In genomic region chr1:108200627-108201106, GRCh38 we compare ENCODE assay signal across 8 cellular contexts. TPM values are rescaled to one million over a fixed set of nuclear protein-coding genes. Genes with fewer than 3 reads are reported as not detected.
DNase-seq lines count a peak whose midpoint lies in the region; ATAC-seq, FAIRE-seq and TF ChIP-seq lines count a peak whose summit lies in the region.

No MANE protein-coding gene starts in this region.

- peaks cover 0 to 7% (median 0%) of the 10 kb centered on the region in 3 donors for H3K36me3 ChIP-seq in Peyer's patch
- H3K36me3 ChIP-seq in osteoblast (ENCODE audit: insufficient read depth, low read length): peaks cover 10% of the 10 kb centered on the region

- H3K4me2 ChIP-seq in osteoblast (ENCODE audit: insufficient read depth, low read length): peak overlapping the region; percentile 96

- peaks cover 11% of the 10 kb centered on the region for H4K20me1 ChIP-seq in osteoblast (ENCODE audit: insufficient read depth, low read length)

- DNase-seq in ACHN (peak; percentile 74), GM13977 (ENCODE audit: low spot score) (peak; percentile 61), HTR-8/SVneo (ENCODE audit: insufficient read length, low spot score) (peak; percentile 41), Peyer's patch (peak; percentile 47 to 70 (median 61)), glomerular visceral epithelial cell (ENCODE audit: extremely low spot score) (peak; percentile 71), osteoblast (ENCODE audit: insufficient read length, low spot score, missing footprints) (peak; percentile 93)
- peak; percentile 13 for DNase-seq in activated naive CD8-positive, alpha-beta T cell treated with anti-CD3 and anti-CD28 coated beads, Interleukin-2, amount 50 U/mL, for 16 hours (ENCODE audit: low read depth, low spot score)

- H3K4me1 ChIP-seq in Peyer's patch (peaks cover 0 to 29% (median 6%) of the 10 kb centered on the region in 4 donors), osteoblast (ENCODE audit: insufficient read depth, low read length) (peaks cover 10% of the 10 kb centered on the region)

- in situ Hi-C loops in ACHN (cut with HindIII; ENCODE audit: low pct_ligation_motif_present, low pct_unique_long_range_greater_than_20kb, low sequenced_read_pairs): no loop called here
- in situ Hi-C loops in GM13977 (cut with MboI; ENCODE audit: low pct_unique_long_range_greater_than_20kb, low sequenced_read_pairs, unreplicated experiment): no loop called here

- peak overlapping the region; percentile 99 for H2AFZ ChIP-seq in osteoblast (ENCODE audit: low read length)

- TF ChIP-seq POLR2A in Peyer's patch (IDR thresholded peaks at IDR 0.05): no peak

- H3K27me3 ChIP-seq in Peyer's patch: no peaks in the 10 kb centered on the region
- no peaks in the 10 kb centered on the region for H3K27me3 ChIP-seq in osteoblast (ENCODE audit: insufficient read depth, low read length)

- FAIRE-seq in HTR-8/SVneo (lab: Jason Lieb, UNC): no peak

- no peaks in the 10 kb centered on the region for H3K9me3 ChIP-seq in Peyer's patch
- no peaks in the 10 kb centered on the region for H3K9me3 ChIP-seq in osteoblast (ENCODE audit: low read depth, low read length)

- ATAC-seq in GM21447 (IDR thresholded peaks at IDR 0.05; ENCODE audit: unreplicated experiment): no peak

- TF ChIP-seq CTCF in GM13977 (IDR thresholded peaks at IDR 0.05; ENCODE audit: extremely low read depth, insufficient read depth, missing control alignments) (peak; percentile 39), Peyer's patch (IDR thresholded peaks at IDR 0.05) (peak in 2 of 6 experiments; percentile 20 to 23), osteoblast (IDR thresholded peaks at IDR 0.05; ENCODE audit: extremely low read depth, low read depth, low read length) (peak; percentile 28)

- peak overlapping the region; percentile 76 to 99 (median 90) for H3K4me3 ChIP-seq in Peyer's patch
- H3K4me3 ChIP-seq in osteoblast (ENCODE audit: insufficient read depth, low read length): peak overlapping the region; percentile 94

- peak overlapping the region; percentile 88 to 99 (median 96) for H3K27ac ChIP-seq in Peyer's patch
- peak overlapping the region; percentile 66 for H3K27ac ChIP-seq in osteoblast (ENCODE audit: low read depth, low read length)

- H3K79me2 ChIP-seq in osteoblast (ENCODE audit: insufficient read depth, low read length): peaks cover 43% of the 10 kb centered on the region

RNA-seq across cellular contexts. Expression of gene SLC25A24, which starts 0.5 kb away (rescaled TPM):
- total RNA-seq in Peyer's patch: 100 to 1,000 TPM in 1 of 4 donors, 10 to 100 TPM in 3; 30.5 to 108 (median 62.2) TPM
- total RNA-seq in osteoblast: 41.3 and 42.3 TPM in 2 replicates

RNA-seq across cellular contexts. Expression of gene NBPF4, which starts 43.2 kb away (rescaled TPM):
- 1 to 10 TPM; 1.7 to 5.3 (median 3.7) TPM for total RNA-seq in Peyer's patch
- under 0.01 TPM in 1 of 2 replicates, not detected in the other for total RNA-seq in osteoblast

Comparison
In these comparisons a context has a peak if more than half of its experiments do, and no peak if none do; other contexts are left out.
1. DNase-seq: peak in every context shown above with its lines; median percentile 93 in osteoblast; 74 in ACHN; 71 in glomerular visceral epithelial cell; 61 in GM13977; 61 in Peyer's patch; 41 in HTR-8/SVneo; 13 in activated naive CD8-positive, alpha-beta T cell treated with anti-CD3 and anti-CD28 coated beads, Interleukin-2, amount 50 U/mL, for 16 hours.